In genomic region chr1:198641506-198641905, GRCh38 we compare ENCODE assay signal across 9 cellular contexts. TPM values are rescaled to one million over a fixed set of nuclear protein-coding genes. Genes with fewer than 3 reads are reported as not detected.
A peak's percentile ranks its signal among the peaks of the same experiment; 100 is the strongest.
DNase-seq lines count a peak whose midpoint lies in the region; ATAC-seq and TF ChIP-seq lines count a peak whose summit lies in the region.
"Had no signal": no experiment of that assay in that cellular context is flagged by ENCODE, and none has a peak within 500 bp of the region (broad histone marks: within the 10 kb centered on the region; RNA-seq: fewer than 3 reads in every experiment).

No MANE protein-coding gene starts in this region.

- H3K36me3 Mint-ChIP-seq in progenitor cell of endocrine pancreas (ENCODE audit: insufficient read depth), result no peaks in the 10 kb centered on the region

- no peak for DNase-seq in right cardiac atrium
- DNase-seq in Right ventricle myocardium inferior (ENCODE audit: missing footprints), result no peak
- peak; percentile 8 for DNase-seq in UCSD-AML1 (lab: John Stamatoyannopoulos, UW; ENCODE audit: unreplicated experiment)
- DNase-seq in retinal pigment epithelial cell (ENCODE audit: low read depth), result peak; percentile 37
- no peak for DNase-seq in AG08395 (ENCODE audit: low spot score)
- no peak for DNase-seq in progenitor cell of endocrine pancreas (ENCODE audit: low spot score, unreplicated experiment)
- DNase-seq in H4 (ENCODE audit: low spot score), result no peak

- H3K9me3 Mint-ChIP-seq in progenitor cell of endocrine pancreas (ENCODE audit: low read depth), result no peaks in the 10 kb centered on the region
- H3K9me3 Mint-ChIP-seq: neural crest cell had no signal

- H3K4me1 ChIP-seq in right cardiac atrium (ENCODE audit: control insufficient read depth, insufficient read depth, low read length), result no peaks in the 10 kb centered on the region

- peak overlapping the region; percentile 25 for H3K4me3 ChIP-seq in right cardiac atrium (ENCODE audit: low read length)
- H3K4me3 ChIP-seq in retinal pigment epithelial cell (ENCODE audit: low read length), result no peak overlapping the region

- no peak overlapping the region for H3K27ac ChIP-seq in right cardiac atrium (ENCODE audit: low read length)

- no peaks in the 10 kb centered on the region for H3K9me3 ChIP-seq in right cardiac atrium (ENCODE audit: control insufficient read depth, low read length)

- 66% methylated on average over 2 of the region's 2 CpGs for WGBS in right cardiac atrium

- intact Hi-C loops in right cardiac atrium (cut with DNase I), result no loop called here
- intact Hi-C loops in Right ventricle myocardium inferior (cut with DNase I), result no loop called here

- H3K27ac Mint-ChIP-seq in progenitor cell of endocrine pancreas, result no peak overlapping the region

- no peaks in the 10 kb centered on the region for H3K4me1 Mint-ChIP-seq in progenitor cell of endocrine pancreas (ENCODE audit: low read depth)
- H3K4me1 Mint-ChIP-seq: neural crest cell had no signal

- H3K27me3 ChIP-seq in right cardiac atrium (ENCODE audit: control insufficient read depth, insufficient read depth), result no peaks in the 10 kb centered on the region

- no peak overlapping the region for H3K4me3 Mint-ChIP-seq in progenitor cell of endocrine pancreas (ENCODE audit: low read depth)
- H3K4me3 Mint-ChIP-seq: neural crest cell had no signal

- ATAC-seq in right cardiac atrium (no peak), Right ventricle myocardium inferior (no peak), HG03280 (IDR thresholded peaks at IDR 0.05; ENCODE audit: unreplicated experiment) (peak; percentile 49)

- TF ChIP-seq CTCF in retinal pigment epithelial cell (conservative IDR thresholded peaks at IDR 0.05; ENCODE audit: low read depth, low read length), result no peak
- TF ChIP-seq CTCF in progenitor cell of endocrine pancreas (IDR thresholded peaks at IDR 0.05; ENCODE audit: unreplicated experiment), result no peak

- H3K27me3 Mint-ChIP-seq in progenitor cell of endocrine pancreas, result no peaks in the 10 kb centered on the region

RNA-seq across cellular contexts. Expression of gene PTPRC, which starts 2.7 kb away (rescaled TPM):
- 10 to 100 TPM in 3 of 4 donors, 1 to 10 TPM in 1; 9.1 to 16.2 (median 12.9) TPM for total RNA-seq in right cardiac atrium
- polyA plus RNA-seq in right cardiac atrium, result 1.3 TPM
- 9.7 TPM for total RNA-seq in Right ventricle myocardium inferior
- total RNA-seq in progenitor cell of endocrine pancreas, result not detected in 2 replicates
- total RNA-seq in H4 (2014; rRNA removed; shearing (Covaris generic)), result 0.14 TPM in 1 of 2 replicates, not detected in the other
- total RNA-seq: neural crest cell had no signal

Comparison
In these comparisons a context has a peak if more than half of its experiments do, and no peak if none do; other contexts are left out.
1. DNase-seq: peak in UCSD-AML1 (single experiment) and retinal pigment epithelial cell (single experiment); none in right cardiac atrium (0 of 3), Right ventricle myocardium inferior (single experiment), AG08395 (single experiment), progenitor cell of endocrine pancreas (single experiment) and H4 (single experiment).